ENCODE assay signal across 10 cellular contexts in the genomic region with DNA sequence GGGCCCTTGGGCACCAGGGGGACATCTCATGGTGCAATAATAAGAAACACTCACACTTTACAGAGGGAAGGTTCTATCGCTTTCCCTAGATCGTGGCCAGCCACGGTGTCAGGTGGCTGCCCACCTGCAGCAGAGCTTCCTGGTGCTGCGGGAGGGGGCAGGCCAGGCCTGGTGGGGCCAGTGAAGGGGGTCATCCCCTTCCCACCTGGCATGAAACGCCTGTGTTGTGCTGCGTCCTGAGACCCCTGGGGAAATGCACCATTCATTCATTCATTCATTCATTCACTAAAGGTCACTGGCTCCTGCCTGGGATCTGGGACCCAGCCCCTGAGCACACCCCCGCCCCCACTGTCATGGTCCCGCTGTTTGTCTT. TPM values are rescaled to one million over a fixed set of nuclear protein-coding genes. Genes with fewer than 3 reads are reported as not detected.
A peak's percentile ranks its signal among the peaks of the same experiment; 100 is the strongest.
DNase-seq lines count a peak whose midpoint lies in the region; ATAC-seq, FAIRE-seq and TF ChIP-seq lines count a peak whose summit lies in the region.
"Had no signal": no experiment of that assay in that cellular context is flagged by ENCODE, and none has a peak within 500 bp of the region (broad histone marks: within the 10 kb centered on the region; RNA-seq: fewer than 3 reads in every experiment).

No MANE protein-coding gene starts in this region.

- H3K9me3 ChIP-seq in A549 (no peaks in the 10 kb centered on the region), HUES48 (ENCODE audit: control insufficient read depth, insufficient read depth, low read length) (no peaks in the 10 kb centered on the region), mucosa of stomach (ENCODE audit: control insufficient read depth, low read length) (no peaks in the 10 kb centered on the region)

- no peak for TF ChIP-seq RAD21 in A549 (conservative IDR thresholded peaks at IDR 0.05 in 1 of 2, IDR thresholded peaks at IDR 0.05 in 1 of 2)

- H3K9ac ChIP-seq in HUES48 (ENCODE audit: low read depth, low read length) (no peak overlapping the region), mucosa of stomach (ENCODE audit: low read length) (peak overlapping the region; percentile 69)

- no peak for TF ChIP-seq POLR2A in A549 (IDR thresholded peaks at IDR 0.05; ENCODE audit: low read length)

- TF ChIP-seq EP300 in A549 (IDR thresholded peaks at IDR 0.05) = no peak

- TF ChIP-seq CTCF in A549 (IDR thresholded peaks at IDR 0.05) (no peak), coronary artery (IDR thresholded peaks at IDR 0.05) (no peak)

- H3K27me3 ChIP-seq in HUES48 (ENCODE audit: control insufficient read depth, insufficient read depth, low read length) (no peaks in the 10 kb centered on the region), mucosa of stomach (ENCODE audit: control insufficient read depth, insufficient read depth, low read length) (no peaks in the 10 kb centered on the region)

- H3K4me3 ChIP-seq in A549 (peak overlapping the region; percentile 66), HUES48 (ENCODE audit: low read depth, low read length) (peak overlapping the region; percentile 67), coronary artery (peak overlapping the region; percentile 79), mucosa of stomach (ENCODE audit: low read length) (peak overlapping the region; percentile 62)
- H3K4me3 ChIP-seq: SK-N-MC had no signal

- no peak for FAIRE-seq in A549 (lab: Jason Lieb, UNC)

- H3K27ac ChIP-seq in A549 (peak overlapping the region; percentile 75 to 91), HUES48 (ENCODE audit: low read depth, low read length) (no peak overlapping the region), coronary artery (peak overlapping the region; percentile 88)
- H3K27ac ChIP-seq: SK-N-MC had no signal

- H3K4me1 ChIP-seq in A549 (peaks cover 59% of the 10 kb centered on the region), HUES48 (ENCODE audit: control insufficient read depth, insufficient read depth, low read length) (peaks cover 23% of the 10 kb centered on the region), mucosa of stomach (ENCODE audit: control insufficient read depth, insufficient read depth, low read length) (peaks cover 50% of the 10 kb centered on the region)

- H3K36me3 ChIP-seq in HUES48 (ENCODE audit: control insufficient read depth, insufficient read depth, low read length) (no peaks in the 10 kb centered on the region), mucosa of stomach (ENCODE audit: control insufficient read depth, insufficient read depth, low read length) (no peaks in the 10 kb centered on the region)

- DNase-seq in A549 (ENCODE audit: low read depth in 1 of 2, low spot score in 1 of 2) (no peak), coronary artery (ENCODE audit: low spot score) (no peak), T-helper 9 cell (no peak), NCI-H82 treated with DMSO at 0.1 percent for 48 hours (lab: John Stamatoyannopoulos, UW; ENCODE audit: unreplicated experiment) (no peak), NCI-H128 (lab: John Stamatoyannopoulos, UW; ENCODE audit: unreplicated experiment) (no peak), left lobe of liver (ENCODE audit: low spot score) (no peak)

- ATAC-seq in A549 (no peak), left lobe of liver (no peak)

- POLR2A ChIA-PET in A549 (lab: Yijun Ruan, JAX) = no interaction called here

- CTCF ChIA-PET in A549 (lab: Yijun Ruan, JAX) = interaction anchor here (1.1 to 6.7 kb wide), 3 partner anchors 12 to 206 kb away, joined by 3 to 67 read pairs (median 8); partner anchors contain the start of gene SYT12

- H3K4me2 ChIP-seq in A549 = peak overlapping the region; percentile 93

- WGBS in A549 (ENCODE audit: missing lambda C conversion rate) = 55% methylated on average over 6 of the region's 8 CpGs

TF ChIP-seq in A549, 52 proteins besides CTCF, POLR2A, EP300 and RAD21:
- TF ChIP-seq HOXA7 (CRISPR knock-in tag; IDR thresholded peaks at IDR 0.05) (no peak), ZC3H11A (IDR thresholded peaks at IDR 0.05) (no peak), MAZ (IDR thresholded peaks at IDR 0.05; ENCODE audit: borderline replicate concordance, low read depth, low read length) (no peak), FOXS1 (CRISPR knock-in tag; IDR thresholded peaks at IDR 0.05) (no peak), HOXB13 (CRISPR knock-in tag; IDR thresholded peaks at IDR 0.05; ENCODE audit: low read depth) (no peak), ATOH8 (CRISPR knock-in tag; IDR thresholded peaks at IDR 0.05; ENCODE audit: low read depth) (no peak), USF2 (IDR thresholded peaks at IDR 0.05) (no peak), NR3C1 (IDR thresholded peaks at IDR 0.05) (no peak), RARB (CRISPR knock-in tag; IDR thresholded peaks at IDR 0.05) (no peak), MAFK (IDR thresholded peaks at IDR 0.05; ENCODE audit: partially characterized antibody) (no peak), CHD4 (IDR thresholded peaks at IDR 0.05; ENCODE audit: borderline replicate concordance) (no peak)
- TF ChIP-seq, protein P1, sequence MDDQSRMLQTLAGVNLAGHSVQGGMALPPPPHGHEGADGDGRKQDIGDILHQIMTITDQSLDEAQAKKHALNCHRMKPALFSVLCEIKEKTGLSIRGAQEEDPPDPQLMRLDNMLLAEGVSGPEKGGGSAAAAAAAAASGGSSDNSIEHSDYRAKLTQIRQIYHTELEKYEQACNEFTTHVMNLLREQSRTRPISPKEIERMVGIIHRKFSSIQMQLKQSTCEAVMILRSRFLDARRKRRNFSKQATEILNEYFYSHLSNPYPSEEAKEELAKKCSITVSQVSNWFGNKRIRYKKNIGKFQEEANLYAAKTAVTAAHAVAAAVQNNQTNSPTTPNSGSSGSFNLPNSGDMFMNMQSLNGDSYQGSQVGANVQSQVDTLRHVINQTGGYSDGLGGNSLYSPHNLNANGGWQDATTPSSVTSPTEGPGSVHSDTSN (IDR thresholded peaks at IDR 0.05) = no peak
- TF ChIP-seq, protein P2, sequence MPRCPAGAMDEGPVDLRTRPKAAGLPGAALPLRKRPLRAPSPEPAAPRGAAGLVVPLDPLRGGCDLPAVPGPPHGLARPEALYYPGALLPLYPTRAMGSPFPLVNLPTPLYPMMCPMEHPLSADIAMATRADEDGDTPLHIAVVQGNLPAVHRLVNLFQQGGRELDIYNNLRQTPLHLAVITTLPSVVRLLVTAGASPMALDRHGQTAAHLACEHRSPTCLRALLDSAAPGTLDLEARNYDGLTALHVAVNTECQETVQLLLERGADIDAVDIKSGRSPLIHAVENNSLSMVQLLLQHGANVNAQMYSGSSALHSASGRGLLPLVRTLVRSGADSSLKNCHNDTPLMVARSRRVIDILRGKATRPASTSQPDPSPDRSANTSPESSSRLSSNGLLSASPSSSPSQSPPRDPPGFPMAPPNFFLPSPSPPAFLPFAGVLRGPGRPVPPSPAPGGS (IDR thresholded peaks at IDR 0.05) = no peak

RNA-seq across cellular contexts. Expression of gene RHOD, which starts 0.4 kb away (rescaled TPM):
- 12.8 and 13.6 TPM in 2 replicates for polyA plus RNA-seq in A549 (2011; rRNA removed)
- 38.8 and 45.1 TPM in 2 replicates for polyA plus RNA-seq in A549 (2012; cell fraction: cytosol; rRNA removed)
- polyA plus RNA-seq in A549 (2012; cell fraction: nucleus; rRNA removed) = 29.7 and 35.9 TPM in 2 replicates
- 24.8 to 33.2 TPM (median 32.7 TPM) in 3 replicates for polyA plus RNA-seq in A549 (2017; fragmentation: RNase III; extraction: RNeasy Plus Mini Kit Qiagen cat#74134 plus additional on column Dnase treatment)
- 7.6 and 12.4 TPM in 2 replicates for polyA minus RNA-seq in A549 (2011; rRNA and poly(A)+ RNA removed)
- 23.2 TPM for total RNA-seq in left lobe of liver
- total RNA-seq: Daoy had no signal

RNA-seq across cellular contexts. Expression of gene SYT12, which starts 33.3 kb away (rescaled TPM):
- polyA plus RNA-seq in A549 (2011; rRNA removed) (1.4 and 2.4 TPM in 2 replicates), A549 (2017; fragmentation: RNase III; extraction: RNeasy Plus Mini Kit Qiagen cat#74134 plus additional on column Dnase treatment) (6.6 to 10.6 TPM (median 9.6 TPM) in 3 replicates)
- polyA plus RNA-seq in A549 (2012; cell fraction: cytosol; rRNA removed) = 2.7 and 4.7 TPM in 2 replicates
- polyA plus RNA-seq in A549 (2012; cell fraction: nucleus; rRNA removed) = 7.3 and 8.2 TPM in 2 replicates
- polyA minus RNA-seq in A549 (2011; rRNA and poly(A)+ RNA removed) = 1.7 and 2.3 TPM in 2 replicates
- 4.8 TPM for total RNA-seq in left lobe of liver
